In the genomic region with DNA sequence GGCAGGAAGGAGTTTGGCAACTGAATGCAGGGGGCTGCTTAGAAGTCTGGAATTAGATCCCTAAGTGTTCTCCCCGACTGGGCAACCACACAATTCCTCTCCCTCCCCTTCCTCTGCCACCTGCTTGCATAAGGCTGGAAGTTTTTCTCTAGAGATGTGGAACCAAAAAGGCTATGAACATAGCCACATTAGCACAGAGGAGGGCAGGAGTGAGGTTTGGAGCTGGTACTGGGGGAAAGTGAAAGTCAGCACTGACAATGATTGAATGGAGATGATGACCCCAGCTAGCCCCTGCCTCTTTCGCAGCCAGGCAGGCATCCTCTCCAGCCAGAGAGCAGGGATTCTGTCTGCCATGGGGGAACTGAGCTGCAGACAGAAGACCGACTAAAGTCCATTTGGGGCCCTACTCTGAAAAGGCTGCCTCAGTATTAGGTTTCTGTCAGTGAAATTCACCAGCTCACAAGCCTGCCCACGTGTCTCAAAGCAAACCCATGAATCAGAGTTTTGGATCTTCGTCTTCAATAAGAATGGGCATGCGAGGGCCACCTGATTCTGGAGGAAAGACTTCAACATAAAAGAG, we compare ENCODE assay signal across 1 cellular context.
TF ChIP-seq lines count a peak whose summit lies in the region.

No MANE protein-coding gene starts in this region.

TF ChIP-seq in HepG2, 621 proteins besides CTCF, POLR2A, EP300 and RAD21 (continued from another document and continues in another):
- TF ChIP-seq SRSF1 (optimal IDR thresholded peaks at IDR 0.05; ENCODE audit: low read depth, low read length) (no peak), ZNF383 (CRISPR knock-in tag; IDR thresholded peaks at IDR 0.05; ENCODE audit: borderline replicate concordance) (no peak), ZNF484 (CRISPR knock-in tag; IDR thresholded peaks at IDR 0.05; ENCODE audit: borderline replicate concordance, low read depth) (no peak), KMT2A (CRISPR knock-in tag; IDR thresholded peaks at IDR 0.05) (no peak; the same call in 1 of the 2 replicates), CEBPG (CRISPR knock-in tag; IDR thresholded peaks at IDR 0.05) (peak; percentile 27; the same call in 1 of the 2 replicates), NCOR1 (IDR thresholded peaks at IDR 0.05; ENCODE audit: borderline replicate concordance, low read length) (peak; percentile 88; the same call in 1 of the 2 replicates), ZNF33B (CRISPR knock-in tag; IDR thresholded peaks at IDR 0.05) (no peak), NKX3-1 (CRISPR knock-in tag; IDR thresholded peaks at IDR 0.05) (peak; percentile 44; the same call in 1 of the 2 replicates), GTF3A (CRISPR knock-in tag; conservative IDR thresholded peaks at IDR 0.05) (no peak), GTF2F1 (IDR thresholded peaks at IDR 0.05; ENCODE audit: low read length) (no peak), ZNF124 (CRISPR knock-in tag; IDR thresholded peaks at IDR 0.05) (no peak), YY1 (IDR thresholded peaks at IDR 0.05; ENCODE audit: insufficient read depth, insufficient replicate concordance, low read depth, low read length) (peak; percentile 71), RBAK (CRISPR knock-in tag; IDR thresholded peaks at IDR 0.05) (peak; percentile 68; the same call in 1 of the 2 replicates), MXD4 (CRISPR knock-in tag; IDR thresholded peaks at IDR 0.05) (0 out of 2 replicates have a peak, but pooled peaks have one; percentile 44), NFYB (CRISPR knock-in tag; IDR thresholded peaks at IDR 0.05) (no peak), ZBTB21 (CRISPR knock-in tag; IDR thresholded peaks at IDR 0.05) (no peak), CENPT (CRISPR knock-in tag; IDR thresholded peaks at IDR 0.05; ENCODE audit: low read depth) (no peak), ARNT2 (CRISPR knock-in tag; IDR thresholded peaks at IDR 0.05; ENCODE audit: low read depth) (peak; percentile 74), ZNF3 (CRISPR knock-in tag; IDR thresholded peaks at IDR 0.05) (0 out of 2 replicates have a peak, but pooled peaks have one; percentile 38), PAX8 (CRISPR knock-in tag; IDR thresholded peaks at IDR 0.05; ENCODE audit: borderline replicate concordance) (no peak), SNAI1 (CRISPR knock-in tag; IDR thresholded peaks at IDR 0.05; ENCODE audit: borderline replicate concordance) (no peak), ZNF430 (CRISPR knock-in tag; IDR thresholded peaks at IDR 0.05) (peak; percentile 60; the same call in 1 of the 2 replicates), MTF1 (CRISPR knock-in tag; IDR thresholded peaks at IDR 0.05) (no peak), KLF16 (CRISPR knock-in tag; IDR thresholded peaks at IDR 0.05) (0 out of 4 replicates have a peak, but pooled peaks of 1 of the 2 experiments have one; percentile 51), ARHGAP35 (CRISPR knock-in tag; IDR thresholded peaks at IDR 0.05; ENCODE audit: borderline replicate concordance) (no peak), ATF7-NPFF (CRISPR knock-in tag; IDR thresholded peaks at IDR 0.05; ENCODE audit: low read depth) (0 out of 2 replicates have a peak, but pooled peaks have one; percentile 35), ZNF839 (CRISPR knock-in tag; IDR thresholded peaks at IDR 0.05; ENCODE audit: borderline replicate concordance) (no peak), NPAS2 (CRISPR knock-in tag; IDR thresholded peaks at IDR 0.05; ENCODE audit: borderline replicate concordance) (no peak)
- TF ChIP-seq, protein P1, sequence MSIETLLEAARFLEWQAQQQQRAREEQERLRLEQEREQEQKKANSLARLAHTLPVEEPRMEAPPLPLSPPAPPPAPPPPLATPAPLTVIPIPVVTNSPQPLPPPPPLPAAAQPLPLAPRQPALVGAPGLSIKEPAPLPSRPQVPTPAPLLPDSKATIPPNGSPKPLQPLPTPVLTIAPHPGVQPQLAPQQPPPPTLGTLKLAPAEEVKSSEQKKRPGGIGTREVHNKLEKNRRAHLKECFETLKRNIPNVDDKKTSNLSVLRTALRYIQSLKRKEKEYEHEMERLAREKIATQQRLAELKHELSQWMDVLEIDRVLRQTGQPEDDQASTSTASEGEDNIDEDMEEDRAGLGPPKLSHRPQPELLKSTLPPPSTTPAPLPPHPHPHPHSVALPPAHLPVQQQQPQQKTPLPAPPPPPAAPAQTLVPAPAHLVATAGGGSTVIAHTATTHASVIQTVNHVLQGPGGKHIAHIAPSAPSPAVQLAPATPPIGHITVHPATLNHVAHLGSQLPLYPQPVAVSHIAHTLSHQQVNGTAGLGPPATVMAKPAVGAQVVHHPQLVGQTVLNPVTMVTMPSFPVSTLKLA (IDR thresholded peaks at IDR 0.05), result peak; percentile 68
- TF ChIP-seq, protein P2, sequence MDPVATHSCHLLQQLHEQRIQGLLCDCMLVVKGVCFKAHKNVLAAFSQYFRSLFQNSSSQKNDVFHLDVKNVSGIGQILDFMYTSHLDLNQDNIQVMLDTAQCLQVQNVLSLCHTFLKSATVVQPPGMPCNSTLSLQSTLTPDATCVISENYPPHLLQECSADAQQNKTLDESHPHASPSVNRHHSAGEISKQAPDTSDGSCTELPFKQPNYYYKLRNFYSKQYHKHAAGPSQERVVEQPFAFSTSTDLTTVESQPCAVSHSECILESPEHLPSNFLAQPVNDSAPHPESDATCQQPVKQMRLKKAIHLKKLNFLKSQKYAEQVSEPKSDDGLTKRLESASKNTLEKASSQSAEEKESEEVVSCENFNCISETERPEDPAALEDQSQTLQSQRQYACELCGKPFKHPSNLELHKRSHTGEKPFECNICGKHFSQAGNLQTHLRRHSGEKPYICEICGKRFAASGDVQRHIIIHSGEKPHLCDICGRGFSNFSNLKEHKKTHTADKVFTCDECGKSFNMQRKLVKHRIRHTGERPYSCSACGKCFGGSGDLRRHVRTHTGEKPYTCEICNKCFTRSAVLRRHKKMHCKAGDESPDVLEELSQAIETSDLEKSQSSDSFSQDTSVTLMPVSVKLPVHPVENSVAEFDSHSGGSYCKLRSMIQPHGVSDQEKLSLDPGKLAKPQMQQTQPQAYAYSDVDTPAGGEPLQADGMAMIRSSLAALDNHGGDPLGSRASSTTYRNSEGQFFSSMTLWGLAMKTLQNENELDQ (CRISPR knock-in tag; IDR thresholded peaks at IDR 0.05; ENCODE audit: borderline replicate concordance), result 0 out of 2 replicates have a peak, but pooled peaks have one; percentile 22
- TF ChIP-seq, protein P3, sequence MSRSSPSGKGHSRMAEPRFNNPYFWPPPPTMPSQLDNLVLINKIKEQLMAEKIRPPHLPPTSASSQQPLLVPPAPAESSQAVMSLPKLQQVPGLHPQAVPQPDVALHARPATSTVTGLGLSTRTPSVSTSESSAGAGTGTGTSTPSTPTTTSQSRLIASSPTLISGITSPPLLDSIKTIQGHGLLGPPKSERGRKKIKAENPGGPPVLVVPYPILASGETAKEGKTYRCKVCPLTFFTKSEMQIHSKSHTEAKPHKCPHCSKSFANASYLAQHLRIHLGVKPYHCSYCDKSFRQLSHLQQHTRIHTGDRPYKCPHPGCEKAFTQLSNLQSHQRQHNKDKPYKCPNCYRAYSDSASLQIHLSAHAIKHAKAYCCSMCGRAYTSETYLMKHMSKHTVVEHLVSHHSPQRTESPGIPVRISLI (CRISPR knock-in tag; IDR thresholded peaks at IDR 0.05; ENCODE audit: borderline replicate concordance), result 0 out of 2 replicates have a peak, but pooled peaks have one; percentile 19
- TF ChIP-seq, protein P4, sequence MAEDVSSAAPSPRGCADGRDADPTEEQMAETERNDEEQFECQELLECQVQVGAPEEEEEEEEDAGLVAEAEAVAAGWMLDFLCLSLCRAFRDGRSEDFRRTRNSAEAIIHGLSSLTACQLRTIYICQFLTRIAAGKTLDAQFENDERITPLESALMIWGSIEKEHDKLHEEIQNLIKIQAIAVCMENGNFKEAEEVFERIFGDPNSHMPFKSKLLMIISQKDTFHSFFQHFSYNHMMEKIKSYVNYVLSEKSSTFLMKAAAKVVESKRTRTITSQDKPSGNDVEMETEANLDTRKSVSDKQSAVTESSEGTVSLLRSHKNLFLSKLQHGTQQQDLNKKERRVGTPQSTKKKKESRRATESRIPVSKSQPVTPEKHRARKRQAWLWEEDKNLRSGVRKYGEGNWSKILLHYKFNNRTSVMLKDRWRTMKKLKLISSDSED (CRISPR knock-in tag; IDR thresholded peaks at IDR 0.05), result no peak
- TF ChIP-seq, protein P5, sequence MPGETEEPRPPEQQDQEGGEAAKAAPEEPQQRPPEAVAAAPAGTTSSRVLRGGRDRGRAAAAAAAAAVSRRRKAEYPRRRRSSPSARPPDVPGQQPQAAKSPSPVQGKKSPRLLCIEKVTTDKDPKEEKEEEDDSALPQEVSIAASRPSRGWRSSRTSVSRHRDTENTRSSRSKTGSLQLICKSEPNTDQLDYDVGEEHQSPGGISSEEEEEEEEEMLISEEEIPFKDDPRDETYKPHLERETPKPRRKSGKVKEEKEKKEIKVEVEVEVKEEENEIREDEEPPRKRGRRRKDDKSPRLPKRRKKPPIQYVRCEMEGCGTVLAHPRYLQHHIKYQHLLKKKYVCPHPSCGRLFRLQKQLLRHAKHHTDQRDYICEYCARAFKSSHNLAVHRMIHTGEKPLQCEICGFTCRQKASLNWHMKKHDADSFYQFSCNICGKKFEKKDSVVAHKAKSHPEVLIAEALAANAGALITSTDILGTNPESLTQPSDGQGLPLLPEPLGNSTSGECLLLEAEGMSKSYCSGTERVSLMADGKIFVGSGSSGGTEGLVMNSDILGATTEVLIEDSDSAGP (CRISPR knock-in tag; IDR thresholded peaks at IDR 0.05; ENCODE audit: borderline replicate concordance), result peak; percentile 40; the same call in 1 of the 2 replicates
- TF ChIP-seq, protein P6, sequence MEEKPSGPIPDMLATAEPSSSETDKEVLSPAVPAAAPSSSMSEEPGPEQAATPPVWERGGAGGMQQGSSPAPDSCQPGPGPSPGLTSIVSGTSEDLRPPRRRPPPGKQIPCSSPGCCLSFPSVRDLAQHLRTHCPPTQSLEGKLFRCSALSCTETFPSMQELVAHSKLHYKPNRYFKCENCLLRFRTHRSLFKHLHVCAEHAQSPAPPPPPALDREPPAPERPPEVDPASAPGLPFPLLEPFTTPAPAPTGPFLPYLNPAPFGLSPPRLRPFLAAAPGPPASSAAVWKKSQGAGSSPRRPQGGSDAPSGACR (CRISPR knock-in tag; IDR thresholded peaks at IDR 0.05), result no peak
- TF ChIP-seq, protein P7, sequence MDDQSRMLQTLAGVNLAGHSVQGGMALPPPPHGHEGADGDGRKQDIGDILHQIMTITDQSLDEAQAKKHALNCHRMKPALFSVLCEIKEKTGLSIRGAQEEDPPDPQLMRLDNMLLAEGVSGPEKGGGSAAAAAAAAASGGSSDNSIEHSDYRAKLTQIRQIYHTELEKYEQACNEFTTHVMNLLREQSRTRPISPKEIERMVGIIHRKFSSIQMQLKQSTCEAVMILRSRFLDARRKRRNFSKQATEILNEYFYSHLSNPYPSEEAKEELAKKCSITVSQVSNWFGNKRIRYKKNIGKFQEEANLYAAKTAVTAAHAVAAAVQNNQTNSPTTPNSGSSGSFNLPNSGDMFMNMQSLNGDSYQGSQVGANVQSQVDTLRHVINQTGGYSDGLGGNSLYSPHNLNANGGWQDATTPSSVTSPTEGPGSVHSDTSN (CRISPR knock-in tag; IDR thresholded peaks at IDR 0.05; ENCODE audit: borderline replicate concordance), result no peak
- TF ChIP-seq, protein P8, sequence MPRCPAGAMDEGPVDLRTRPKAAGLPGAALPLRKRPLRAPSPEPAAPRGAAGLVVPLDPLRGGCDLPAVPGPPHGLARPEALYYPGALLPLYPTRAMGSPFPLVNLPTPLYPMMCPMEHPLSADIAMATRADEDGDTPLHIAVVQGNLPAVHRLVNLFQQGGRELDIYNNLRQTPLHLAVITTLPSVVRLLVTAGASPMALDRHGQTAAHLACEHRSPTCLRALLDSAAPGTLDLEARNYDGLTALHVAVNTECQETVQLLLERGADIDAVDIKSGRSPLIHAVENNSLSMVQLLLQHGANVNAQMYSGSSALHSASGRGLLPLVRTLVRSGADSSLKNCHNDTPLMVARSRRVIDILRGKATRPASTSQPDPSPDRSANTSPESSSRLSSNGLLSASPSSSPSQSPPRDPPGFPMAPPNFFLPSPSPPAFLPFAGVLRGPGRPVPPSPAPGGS (CRISPR knock-in tag; IDR thresholded peaks at IDR 0.05), result no peak
- TF ChIP-seq, protein P9, sequence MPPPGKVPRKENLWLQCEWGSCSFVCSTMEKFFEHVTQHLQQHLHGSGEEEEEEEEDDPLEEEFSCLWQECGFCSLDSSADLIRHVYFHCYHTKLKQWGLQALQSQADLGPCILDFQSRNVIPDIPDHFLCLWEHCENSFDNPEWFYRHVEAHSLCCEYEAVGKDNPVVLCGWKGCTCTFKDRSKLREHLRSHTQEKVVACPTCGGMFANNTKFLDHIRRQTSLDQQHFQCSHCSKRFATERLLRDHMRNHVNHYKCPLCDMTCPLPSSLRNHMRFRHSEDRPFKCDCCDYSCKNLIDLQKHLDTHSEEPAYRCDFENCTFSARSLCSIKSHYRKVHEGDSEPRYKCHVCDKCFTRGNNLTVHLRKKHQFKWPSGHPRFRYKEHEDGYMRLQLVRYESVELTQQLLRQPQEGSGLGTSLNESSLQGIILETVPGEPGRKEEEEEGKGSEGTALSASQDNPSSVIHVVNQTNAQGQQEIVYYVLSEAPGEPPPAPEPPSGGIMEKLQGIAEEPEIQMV (CRISPR knock-in tag; IDR thresholded peaks at IDR 0.05; ENCODE audit: low read depth), result 0 out of 2 replicates have a peak, but pooled peaks have one; percentile 45
- TF ChIP-seq, protein P10, sequence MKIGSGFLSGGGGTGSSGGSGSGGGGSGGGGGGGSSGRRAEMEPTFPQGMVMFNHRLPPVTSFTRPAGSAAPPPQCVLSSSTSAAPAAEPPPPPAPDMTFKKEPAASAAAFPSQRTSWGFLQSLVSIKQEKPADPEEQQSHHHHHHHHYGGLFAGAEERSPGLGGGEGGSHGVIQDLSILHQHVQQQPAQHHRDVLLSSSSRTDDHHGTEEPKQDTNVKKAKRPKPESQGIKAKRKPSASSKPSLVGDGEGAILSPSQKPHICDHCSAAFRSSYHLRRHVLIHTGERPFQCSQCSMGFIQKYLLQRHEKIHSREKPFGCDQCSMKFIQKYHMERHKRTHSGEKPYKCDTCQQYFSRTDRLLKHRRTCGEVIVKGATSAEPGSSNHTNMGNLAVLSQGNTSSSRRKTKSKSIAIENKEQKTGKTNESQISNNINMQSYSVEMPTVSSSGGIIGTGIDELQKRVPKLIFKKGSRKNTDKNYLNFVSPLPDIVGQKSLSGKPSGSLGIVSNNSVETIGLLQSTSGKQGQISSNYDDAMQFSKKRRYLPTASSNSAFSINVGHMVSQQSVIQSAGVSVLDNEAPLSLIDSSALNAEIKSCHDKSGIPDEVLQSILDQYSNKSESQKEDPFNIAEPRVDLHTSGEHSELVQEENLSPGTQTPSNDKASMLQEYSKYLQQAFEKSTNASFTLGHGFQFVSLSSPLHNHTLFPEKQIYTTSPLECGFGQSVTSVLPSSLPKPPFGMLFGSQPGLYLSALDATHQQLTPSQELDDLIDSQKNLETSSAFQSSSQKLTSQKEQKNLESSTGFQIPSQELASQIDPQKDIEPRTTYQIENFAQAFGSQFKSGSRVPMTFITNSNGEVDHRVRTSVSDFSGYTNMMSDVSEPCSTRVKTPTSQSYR (CRISPR knock-in tag; IDR thresholded peaks at IDR 0.05; ENCODE audit: borderline replicate concordance), result 0 out of 2 replicates have a peak, but pooled peaks have one; percentile 16
- TF ChIP-seq, protein P11, sequence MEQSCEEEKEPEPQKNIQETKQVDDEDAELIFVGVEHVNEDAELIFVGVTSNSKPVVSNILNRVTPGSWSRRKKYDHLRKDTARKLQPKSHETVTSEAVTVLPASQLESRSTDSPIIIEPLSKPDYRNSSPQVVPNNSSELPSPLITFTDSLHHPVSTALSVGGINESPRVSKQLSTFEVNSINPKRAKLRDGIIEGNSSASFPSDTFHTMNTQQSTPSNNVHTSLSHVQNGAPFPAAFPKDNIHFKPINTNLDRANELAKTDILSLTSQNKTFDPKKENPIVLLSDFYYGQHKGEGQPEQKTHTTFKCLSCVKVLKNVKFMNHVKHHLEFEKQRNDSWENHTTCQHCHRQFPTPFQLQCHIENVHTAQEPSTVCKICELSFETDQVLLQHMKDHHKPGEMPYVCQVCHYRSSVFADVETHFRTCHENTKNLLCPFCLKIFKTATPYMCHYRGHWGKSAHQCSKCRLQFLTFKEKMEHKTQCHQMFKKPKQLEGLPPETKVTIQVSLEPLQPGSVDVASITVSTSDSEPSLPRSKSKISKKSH (CRISPR knock-in tag; IDR thresholded peaks at IDR 0.05; ENCODE audit: borderline replicate concordance), result no peak
